8 cellular contexts compared by ENCODE assay signal in genomic region chr19:55641376-55642152, GRCh38. TPM values are rescaled to one million over a fixed set of nuclear protein-coding genes. Genes with fewer than 3 reads are reported as not detected.
DNase-seq lines count a peak whose midpoint lies in the region; ATAC-seq and TF ChIP-seq lines count a peak whose summit lies in the region.

No MANE protein-coding gene starts in this region.

- H3K18ac ChIP-seq in trophoblast cell (ENCODE audit: low read length): peak overlapping the region; percentile 50

- H3K27me3 Mint-ChIP-seq in activated CD8-positive, alpha-beta T cell treated with anti-CD3 and anti-CD28 coated beads, Interleukin-2, amount 10 ng/mL, durations not matched to agents 7 days and 5 days (ENCODE audit: low read depth): no peaks in the 10 kb centered on the region

- H3K4ac ChIP-seq in trophoblast cell (ENCODE audit: low read depth, low read length): peak overlapping the region; percentile 83

- no peak overlapping the region for H3K23ac ChIP-seq in trophoblast cell (ENCODE audit: low read length)

- no peak for TF ChIP-seq EP300 in gastroesophageal sphincter (IDR thresholded peaks at IDR 0.05)

- peak overlapping the region; percentile 45 for H2AK5ac ChIP-seq in trophoblast cell (ENCODE audit: low read length)

- TF ChIP-seq POLR2A in gastroesophageal sphincter (IDR thresholded peaks at IDR 0.05): no peak

- peak overlapping the region; percentile 91 for H4K12ac ChIP-seq in trophoblast cell (ENCODE audit: low read depth, low read length)

- POLR2A ChIA-PET in activated CD8-positive, alpha-beta T cell treated with anti-CD3 and anti-CD28 coated beads, Interleukin-2, amount 10 ng/mL, durations not matched to agents 7 days and 5 days (lab: Charles Lee): interaction anchor here (1.7 to 1.9 kb wide), 2 partner anchors 9 to 13 kb away, joined by 4 to 7 read pairs; partner anchors contain the start of gene U2AF2

- no peaks in the 10 kb centered on the region for H3K9me3 Mint-ChIP-seq in activated CD8-positive, alpha-beta T cell treated with anti-CD3 and anti-CD28 coated beads, Interleukin-2, amount 10 ng/mL, durations not matched to agents 7 days and 5 days (ENCODE audit: insufficient read depth)

- H3K36me3 Mint-ChIP-seq in activated CD8-positive, alpha-beta T cell treated with anti-CD3 and anti-CD28 coated beads, Interleukin-2, amount 10 ng/mL, durations not matched to agents 7 days and 5 days (ENCODE audit: low read depth): peaks cover 34% of the 10 kb centered on the region

- H3K4me1 Mint-ChIP-seq in activated CD8-positive, alpha-beta T cell treated with anti-CD3 and anti-CD28 coated beads, Interleukin-2, amount 10 ng/mL, durations not matched to agents 7 days and 5 days (ENCODE audit: low read depth): peaks cover 62% of the 10 kb centered on the region

- H3K79me1 ChIP-seq in trophoblast cell (ENCODE audit: low read length): peaks cover 20% of the 10 kb centered on the region

- peak overlapping the region; percentile 90 for H4K91ac ChIP-seq in trophoblast cell (ENCODE audit: low read depth, low read length)

- peak overlapping the region; percentile 82 for H3K4me3 Mint-ChIP-seq in activated CD8-positive, alpha-beta T cell treated with anti-CD3 and anti-CD28 coated beads, Interleukin-2, amount 10 ng/mL, durations not matched to agents 7 days and 5 days

- TF ChIP-seq CTCF in GM06990 (IDR thresholded peaks at IDR 0.05; ENCODE audit: insufficient read depth, low read length, poor library complexity, severe bottlenecking): no peak
- TF ChIP-seq CTCF in gastroesophageal sphincter (IDR thresholded peaks at IDR 0.05): no peak

- H3K27ac Mint-ChIP-seq in activated CD8-positive, alpha-beta T cell treated with anti-CD3 and anti-CD28 coated beads, Interleukin-2, amount 10 ng/mL, durations not matched to agents 7 days and 5 days: peak overlapping the region; percentile 91

- H2AFZ ChIP-seq in trophoblast cell (ENCODE audit: insufficient read depth, low read length, poor library complexity): peak overlapping the region; percentile 50

- H3K9me3 ChIP-seq in gastroesophageal sphincter (no peaks in the 10 kb centered on the region), trophoblast cell (ENCODE audit: insufficient read depth, low read depth, low read length) (no peaks in the 10 kb centered on the region)

- H3K4me2 ChIP-seq in trophoblast cell (ENCODE audit: low read length): peak overlapping the region; percentile 97

- peaks cover 3 to 94% (median 57%) of the 10 kb centered on the region in 3 donors for H3K4me1 ChIP-seq in gastroesophageal sphincter
- peaks cover 18 to 23% of the 10 kb centered on the region in 2 experiments for H3K4me1 ChIP-seq in trophoblast cell (ENCODE audit: control insufficient read depth in 1 of 2, insufficient read depth in 2 of 2, low read length in 2 of 2)

- peak overlapping the region; percentile 74 for H2BK120ac ChIP-seq in trophoblast cell (ENCODE audit: insufficient read depth, low read length, poor library complexity)

- DNase-seq in GM06990 (ENCODE audit: extremely low read depth, insufficient read length) (no peak), KG1 (lab: John Stamatoyannopoulos, UW) (peak; percentile 54), trophoblast cell (no peak), SHP77 treated with DMSO at 0.1 percent for 48 hours (lab: John Stamatoyannopoulos, UW) (no peak), NCI-H2081 treated with DMSO at 0.1 percent for 48 hours (lab: John Stamatoyannopoulos, UW) (no peak)
- DNase-seq in activated CD8-positive, alpha-beta T cell treated with anti-CD3 and anti-CD28 coated beads, Interleukin-2, amount 10 ng/mL, durations not matched to agents 7 days and 5 days: peak; percentile 51

- H3K36me3 ChIP-seq in GM06990 (ENCODE audit: control insufficient read depth, insufficient read depth, low read length) (peaks cover 11% of the 10 kb centered on the region), gastroesophageal sphincter (peaks cover 0 to 19% of the 10 kb centered on the region in 2 donors), trophoblast cell (ENCODE audit: control insufficient read depth in 1 of 2, insufficient read depth in 2 of 2, low read length in 2 of 2) (peaks cover 16 to 19% of the 10 kb centered on the region in 2 experiments)

- H2BK12ac ChIP-seq in trophoblast cell (ENCODE audit: low read length): no peak overlapping the region

- ATAC-seq in activated CD8-positive, alpha-beta T cell treated with anti-CD3 and anti-CD28 coated beads, Interleukin-2, amount 10 ng/mL, durations not matched to agents 7 days and 5 days: peak; percentile 4
- ATAC-seq in gastroesophageal sphincter (peak; percentile 3), GM19463 (IDR thresholded peaks at IDR 0.05; ENCODE audit: unreplicated experiment) (no peak)

- H3K14ac ChIP-seq in trophoblast cell (ENCODE audit: low read length): peak overlapping the region; percentile 91

- CTCF ChIA-PET in activated CD8-positive, alpha-beta T cell treated with anti-CD3 and anti-CD28 coated beads, Interleukin-2, amount 10 ng/mL, durations not matched to agents 7 days and 5 days (lab: Charles Lee): interaction anchor here (1.2 to 2.0 kb wide), 3 partner anchors 13 to 42 kb away, joined by 3 to 17 read pairs (median 6); partner anchors contain the start of genes FIZ1, U2AF2 and ZNF865

- peaks cover 20% of the 10 kb centered on the region for H3K79me2 ChIP-seq in trophoblast cell (ENCODE audit: control insufficient read depth, insufficient read depth, low read length, poor library complexity)

- H3K9ac ChIP-seq in trophoblast cell (ENCODE audit: low read length): peak overlapping the region; percentile 77

- H2BK5ac ChIP-seq in trophoblast cell (ENCODE audit: low read depth, low read length, poor library complexity): peak overlapping the region; percentile 78

- peak overlapping the region; percentile 90 for H3K4me3 ChIP-seq in GM06990 (replicated peaks; ENCODE audit: low read depth, low read length)
- peak overlapping the region; percentile 89 to 95 for H3K4me3 ChIP-seq in gastroesophageal sphincter
- H3K4me3 ChIP-seq in trophoblast cell (ENCODE audit: low read depth, low read length): peak overlapping the region; percentile 85

- WGBS in gastroesophageal sphincter (ENCODE audit: low coverage in 1 of 2), 2 donors: 0 to 2% methylated on average over 2 to 30 of the region's 31 CpGs
- no CpG with 5 or more reads among the region's 31 CpGs for WGBS in trophoblast cell (ENCODE audit: extremely low coverage, insufficient coverage, insufficient read length)

- peak overlapping the region; percentile 89 for H4K8ac ChIP-seq in trophoblast cell (ENCODE audit: low read depth, low read length)

- H3K27ac ChIP-seq in gastroesophageal sphincter (peak overlapping the region; percentile 83 to 96 (median 93)), trophoblast cell (ENCODE audit: low read depth, low read length) (peak overlapping the region; percentile 90)

- H3K27me3 ChIP-seq in GM06990 (replicated peaks; ENCODE audit: control insufficient read depth, insufficient read depth, low read length): no peaks in the 10 kb centered on the region
- H3K27me3 ChIP-seq in gastroesophageal sphincter: no peaks in the 10 kb centered on the region
- no peaks in the 10 kb centered on the region for H3K27me3 ChIP-seq in trophoblast cell (ENCODE audit: insufficient read depth, low read length)

RNA-seq across cellular contexts. Expression of gene ZNF580, which starts 0.8 kb away (rescaled TPM):
- total RNA-seq in activated CD8-positive, alpha-beta T cell treated with anti-CD3 and anti-CD28 coated beads, Interleukin-2, amount 10 ng/mL, durations not matched to agents 7 days and 5 days: 10 to 100 TPM; 30.2 to 32.1 TPM
- total RNA-seq in gastroesophageal sphincter: 10 to 100 TPM; 28.9 to 44.1 (median 35.2) TPM
- 24.2 and 24.6 TPM in 2 replicates for polyA plus RNA-seq in trophoblast cell (2013)

RNA-seq across cellular contexts. Expression of gene ZNF581, which starts 1.9 kb away (rescaled TPM):
- 10 to 100 TPM; 22.7 to 24.4 TPM for total RNA-seq in activated CD8-positive, alpha-beta T cell treated with anti-CD3 and anti-CD28 coated beads, Interleukin-2, amount 10 ng/mL, durations not matched to agents 7 days and 5 days
- total RNA-seq in gastroesophageal sphincter: 10 to 100 TPM in 3 of 4 donors, 1 to 10 TPM in 1; 8.4 to 17.5 (median 11.4) TPM
- 27.4 and 27.9 TPM in 2 replicates for polyA plus RNA-seq in trophoblast cell (2013)

RNA-seq across cellular contexts. Expression of gene CCDC106, which starts 6.4 kb away (rescaled TPM):
- total RNA-seq in activated CD8-positive, alpha-beta T cell treated with anti-CD3 and anti-CD28 coated beads, Interleukin-2, amount 10 ng/mL, durations not matched to agents 7 days and 5 days: 1 to 10 TPM; 8.7 to 9.4 TPM
- total RNA-seq in gastroesophageal sphincter: 10 to 100 TPM; 11.4 to 28.5 (median 15.5) TPM
- 14.4 and 14.6 TPM in 2 replicates for polyA plus RNA-seq in trophoblast cell (2013)

RNA-seq across cellular contexts. Expression of gene U2AF2, which starts 13.3 kb away (rescaled TPM):
- 100 to 1,000 TPM; 296 to 321 TPM for total RNA-seq in activated CD8-positive, alpha-beta T cell treated with anti-CD3 and anti-CD28 coated beads, Interleukin-2, amount 10 ng/mL, durations not matched to agents 7 days and 5 days
- 10 to 100 TPM; 68.9 to 97.9 (median 91.4) TPM for total RNA-seq in gastroesophageal sphincter
- polyA plus RNA-seq in trophoblast cell (2013): 128 and 132 TPM in 2 replicates

RNA-seq across cellular contexts. Expression of gene ZNF784, which starts 17.2 kb away (rescaled TPM):
- total RNA-seq in activated CD8-positive, alpha-beta T cell treated with anti-CD3 and anti-CD28 coated beads, Interleukin-2, amount 10 ng/mL, durations not matched to agents 7 days and 5 days: 1 to 10 TPM; 5.2 to 5.3 TPM
- 1 to 10 TPM in 3 of 4 donors, under 1 TPM in 1; 0.54 to 8.1 (median 4.8) TPM for total RNA-seq in gastroesophageal sphincter
- polyA plus RNA-seq in trophoblast cell (2013): 3.4 and 3.8 TPM in 2 replicates

Comparison
In these comparisons a context has a peak if more than half of its experiments do, and no peak if none do; other contexts are left out.
1. DNase-seq: peak in KG1 (single experiment) and activated CD8-positive, alpha-beta T cell treated with anti-CD3 and anti-CD28 coated beads, Interleukin-2, amount 10 ng/mL, durations not matched to agents 7 days and 5 days (single experiment); none in GM06990 (single experiment), trophoblast cell (0 of 2), SHP77 treated with DMSO at 0.1 percent for 48 hours (single experiment) and NCI-H2081 treated with DMSO at 0.1 percent for 48 hours (single experiment).
2. Peak in every context shown above with its lines, with median percentiles within 50 percentile points of each other: H3K4me3 ChIP-seq.